ENCODE assay signal across 19 cellular contexts in the genomic region with DNA sequence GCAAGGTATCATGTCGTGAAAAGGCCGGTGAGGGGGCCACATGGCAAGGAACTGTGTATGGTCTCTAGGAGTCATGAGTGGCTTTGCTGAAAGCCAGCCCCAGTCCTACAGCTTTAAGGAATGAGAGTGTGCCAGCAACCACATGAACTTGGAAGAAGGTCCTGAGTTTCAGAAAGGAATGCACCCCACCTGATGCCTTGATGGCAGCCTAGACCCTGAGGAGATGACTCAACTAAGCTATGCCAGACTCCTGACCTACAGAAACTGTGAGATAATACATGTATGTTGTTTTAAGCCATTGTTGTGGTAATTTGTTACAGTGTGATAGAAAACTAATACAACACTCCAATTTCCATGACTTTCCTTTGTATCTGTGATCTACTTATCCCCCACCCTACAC. TPM values are rescaled to one million over a fixed set of nuclear protein-coding genes. Genes with fewer than 3 reads are reported as not detected.
DNase-seq lines count a peak whose midpoint lies in the region; ATAC-seq, FAIRE-seq and TF ChIP-seq lines count a peak whose summit lies in the region.
"Had no signal": no experiment of that assay in that cellular context is flagged by ENCODE, and none has a peak within 500 bp of the region (broad histone marks: within the 10 kb centered on the region; RNA-seq: fewer than 3 reads in every experiment).

No MANE protein-coding gene starts in this region.

- H3K27ac Mint-ChIP-seq in CD4-positive, alpha-beta T cell, result no peak overlapping the region
- H3K27ac Mint-ChIP-seq: memory B cell, nephron progenitor cell, T-cell had no signal

- intact Hi-C loops in PC-3 (cut with micrococcal nuclease) (no loop called here), endothelial cell of umbilical vein (cut with micrococcal nuclease) (loop anchor here (2.0 kb wide), 1 partner anchor 33 kb away; no protein-coding TSS in a partner anchor), Right ventricle myocardium superior (cut with DNase I) (no loop called here)
- intact Hi-C loops in CD4-positive, alpha-beta T cell (cut with DNase I, micrococcal nuclease), result no loop called here

- no peak overlapping the region for H3K4me3 Mint-ChIP-seq in CD4-positive, alpha-beta T cell
- H3K4me3 Mint-ChIP-seq: memory B cell, nephron progenitor cell, T-cell had no signal

- no peak for ATAC-seq in PC-3
- no peak for ATAC-seq in Right ventricle myocardium superior (ENCODE audit: poor library complexity)
- ATAC-seq in CD4-positive, alpha-beta T cell (ENCODE audit: poor library complexity), result no peak
- ATAC-seq: gastrocnemius medialis, T-cell had no signal

- peaks cover 29% of the 10 kb centered on the region for H3K4me1 ChIP-seq in PC-3 (ENCODE audit: insufficient read depth, low read length)
- H3K4me1 ChIP-seq in endothelial cell of umbilical vein (ENCODE audit: control insufficient read depth, extremely low read depth, insufficient read depth, low read length), result no peaks in the 10 kb centered on the region
- H3K4me1 ChIP-seq: BLaER1, gastrocnemius medialis had no signal

- no peak overlapping the region for H3K4me3 ChIP-seq in PC-3 (ENCODE audit: low read length)
- H3K4me3 ChIP-seq in endothelial cell of umbilical vein (replicated peaks in 1 of 3; ENCODE audit: insufficient read depth in 1 of 3, low read depth in 1 of 3, low read length in 3 of 3), result no peak overlapping the region
- H3K4me3 ChIP-seq: BLaER1, gastrocnemius medialis had no signal

- no peaks in the 10 kb centered on the region for H3K36me3 Mint-ChIP-seq in CD4-positive, alpha-beta T cell (ENCODE audit: low read depth)
- H3K36me3 Mint-ChIP-seq: memory B cell, T-cell had no signal

- H3K27ac ChIP-seq in PC-3 (ENCODE audit: low read length), result no peak overlapping the region
- H3K27ac ChIP-seq in endothelial cell of umbilical vein (ENCODE audit: insufficient read depth, low read depth, low read length), result no peak overlapping the region
- no peak overlapping the region for H3K27ac ChIP-seq in CD4-positive, alpha-beta T cell (ENCODE audit: low read depth, low read length)
- H3K27ac ChIP-seq: BLaER1, gastrocnemius medialis had no signal

- H3K4me1 Mint-ChIP-seq in CD4-positive, alpha-beta T cell (ENCODE audit: low read depth), result no peaks in the 10 kb centered on the region
- H3K4me1 Mint-ChIP-seq: memory B cell, T-cell had no signal

- no peak for TF ChIP-seq POLR2A in endothelial cell of umbilical vein (IDR thresholded peaks at IDR 0.05; ENCODE audit: low read depth, low read length)

- CTCF ChIA-PET in PC-3 (lab: Charles Lee) (no interaction called here), endothelial cell of umbilical vein (lab: Charles Lee) (no interaction called here)
- CTCF ChIA-PET in CD4-positive, alpha-beta T cell (lab: Charles Lee), result no interaction called here

- H4K20me1 ChIP-seq in PC-3 (ENCODE audit: low read length) (no peaks in the 10 kb centered on the region), endothelial cell of umbilical vein (replicated peaks; ENCODE audit: control insufficient read depth, extremely low read depth, insufficient read depth, low read length) (no peaks in the 10 kb centered on the region)
- H4K20me1 ChIP-seq: BLaER1 had no signal

- H2AFZ ChIP-seq in PC-3 (ENCODE audit: low read length), result no peak overlapping the region
- no peak overlapping the region for H2AFZ ChIP-seq in endothelial cell of umbilical vein (ENCODE audit: low read depth, low read length)

- H3K9me1 ChIP-seq in endothelial cell of umbilical vein (replicated peaks; ENCODE audit: control insufficient read depth, extremely low read depth, insufficient read depth, low read length), result no peaks in the 10 kb centered on the region

- H3K36me3 ChIP-seq in PC-3 (ENCODE audit: low read depth, low read length) (no peaks in the 10 kb centered on the region), endothelial cell of umbilical vein (ENCODE audit: control insufficient read depth in 2 of 2, extremely low read depth in 1 of 2, insufficient read depth in 2 of 2, low read length in 2 of 2) (no peaks in the 10 kb centered on the region)
- H3K36me3 ChIP-seq: BLaER1, gastrocnemius medialis had no signal

- no peaks in the 10 kb centered on the region for H3K9me3 ChIP-seq in PC-3 (ENCODE audit: low read length)
- H3K9me3 ChIP-seq in endothelial cell of umbilical vein (replicated peaks; ENCODE audit: control insufficient read depth, insufficient read depth, low read length), result no peaks in the 10 kb centered on the region
- no peaks in the 10 kb centered on the region for H3K9me3 ChIP-seq in CD4-positive, alpha-beta T cell (ENCODE audit: control insufficient read depth, low read length)
- H3K9me3 ChIP-seq: BLaER1, gastrocnemius medialis had no signal

- H3K27me3 ChIP-seq in PC-3 (ENCODE audit: low read length), result no peaks in the 10 kb centered on the region
- H3K27me3 ChIP-seq in endothelial cell of umbilical vein (ENCODE audit: control insufficient read depth in 2 of 2, insufficient read depth in 2 of 2, low read length in 2 of 2), result no peaks in the 10 kb centered on the region
- H3K27me3 ChIP-seq in CD4-positive, alpha-beta T cell (ENCODE audit: control insufficient read depth, insufficient read depth, low read length), result peaks cover 6% of the 10 kb centered on the region
- H3K27me3 ChIP-seq: BLaER1, gastrocnemius medialis had no signal

- DNase-seq in EL (peak; percentile 76), PC-3 (peak; percentile 66), endothelial cell of umbilical vein (ENCODE audit: low read depth, low spot score) (peak; percentile 29), renal cortical epithelial cell (ENCODE audit: low read depth) (peak; percentile 71), Right ventricle myocardium superior (no peak), GM19240 (ENCODE audit: insufficient read length, low spot score) (no peak), foreskin melanocyte (no peak)
- DNase-seq in CD4-positive, alpha-beta T cell, result no peak
- DNase-seq: activated CD4-positive, CD25-positive, alpha-beta regulatory T cell; activated gamma-delta T cell treated with Interleukin-2 at 50 U/mL for 16 hours; DMS79 treated with DMSO at 0.1 percent for 48 hours; gastrocnemius medialis; NCI-H1930; NCI-H748 treated with DMSO at 0.1 percent for 48 hours; nephron progenitor cell; T-cell had no signal

- no peaks in the 10 kb centered on the region for H3K79me2 ChIP-seq in PC-3 (ENCODE audit: low read length)
- no peaks in the 10 kb centered on the region for H3K79me2 ChIP-seq in endothelial cell of umbilical vein (ENCODE audit: control insufficient read depth, insufficient read depth, low read length)

- POLR2A ChIA-PET in PC-3 (lab: Charles Lee; ENCODE audit: unreplicated experiment), result no interaction called here
- POLR2A ChIA-PET in endothelial cell of umbilical vein (lab: Charles Lee), result no interaction called here
- POLR2A ChIA-PET in CD4-positive, alpha-beta T cell (lab: Charles Lee), result no interaction called here

- no TSS peak for BruUV-seq in PC-3 (replicated peaks; lab: Mats Ljungman, UMichigan)
- no TSS peak for BruUV-seq in endothelial cell of umbilical vein (replicated peaks; lab: Mats Ljungman, UMichigan)

- dilution Hi-C loops in endothelial cell of umbilical vein (cut with MboI; ENCODE audit: extremely low pct_ligation_motif_present, low sequenced_read_pairs), result no loop called here

- no peak for TF ChIP-seq CTCF in PC-3 (conservative IDR thresholded peaks at IDR 0.05; ENCODE audit: low read depth, low read length)
- no peak for TF ChIP-seq CTCF in endothelial cell of umbilical vein (IDR thresholded peaks at IDR 0.05; ENCODE audit: extremely low read depth in 1 of 2, insufficient read depth in 1 of 2, low read depth in 1 of 2, low read length in 2 of 2)
- no peak for TF ChIP-seq CTCF in CD4-positive, alpha-beta T cell (IDR thresholded peaks at IDR 0.05)

- peaks cover 4% of the 10 kb centered on the region for H3F3A ChIP-seq in PC-3 (ENCODE audit: low read length, unreplicated experiment)

- H3K4me2 ChIP-seq in PC-3 (ENCODE audit: low read length), result no peak overlapping the region
- no peak overlapping the region for H3K4me2 ChIP-seq in endothelial cell of umbilical vein (ENCODE audit: insufficient read depth, low read length)
- H3K4me2 ChIP-seq: BLaER1 had no signal

- H3K27me3 Mint-ChIP-seq in CD4-positive, alpha-beta T cell, result peaks cover 12% of the 10 kb centered on the region

- no peaks in the 10 kb centered on the region; the same call in 1 of the 2 replicates for H3K9me2 ChIP-seq in PC-3 (replicated peaks; ENCODE audit: low read length)

- FAIRE-seq in endothelial cell of umbilical vein (lab: Jason Lieb, UNC), result peak; percentile 4

- H3K9ac ChIP-seq in PC-3 (ENCODE audit: low read length), result no peak overlapping the region
- H3K9ac ChIP-seq in endothelial cell of umbilical vein (replicated peaks; ENCODE audit: extremely low read depth, insufficient read depth, low read length), result no peak overlapping the region
- H3K9ac ChIP-seq: BLaER1 had no signal

- no peaks in the 10 kb centered on the region for H3K9me3 Mint-ChIP-seq in CD4-positive, alpha-beta T cell
- H3K9me3 Mint-ChIP-seq: memory B cell, T-cell had no signal

TF ChIP-seq in endothelial cell of umbilical vein, 7 proteins besides CTCF, POLR2A, EP300 and RAD21:
- TF ChIP-seq FOS (IDR thresholded peaks at IDR 0.05; ENCODE audit: borderline replicate concordance, insufficient read depth, low read length) (no peak), POLR2AphosphoS5 (IDR thresholded peaks at IDR 0.05; ENCODE audit: insufficient read depth, low read depth, low read length) (peak; percentile 18), MAX (IDR thresholded peaks at IDR 0.05; ENCODE audit: insufficient read depth, insufficient read length) (no peak)

RNA-seq across cellular contexts. Expression of gene AKT3, which starts 33.5 kb away (rescaled TPM):
- total RNA-seq in PC-3 (2014; rRNA removed) (18.7 and 24.6 TPM in 2 replicates), endothelial cell of umbilical vein (97.1 and 98.2 TPM in 2 replicates), renal cortical epithelial cell (32.3 and 53.2 TPM in 2 replicates), Right ventricle myocardium superior (20.6 TPM)
- 18.2 and 20.6 TPM in 2 replicates for polyA plus RNA-seq in endothelial cell of umbilical vein
- polyA plus RNA-seq in endothelial cell of umbilical vein (2011; cell fraction: cytosol; rRNA removed), result 21.5 and 21.7 TPM in 2 replicates
- 36.3 and 44.6 TPM in 2 replicates for polyA plus RNA-seq in endothelial cell of umbilical vein (2011; cell fraction: nucleus; rRNA removed)
- 30.7 and 41.2 TPM in 2 replicates for polyA plus RNA-seq in endothelial cell of umbilical vein (2012)
- 42.2 and 44.8 TPM in 2 replicates for polyA minus RNA-seq in endothelial cell of umbilical vein
- polyA minus RNA-seq in endothelial cell of umbilical vein (2011; cell fraction: cytosol; rRNA and poly(A)+ RNA removed), result 0.10 TPM
- polyA minus RNA-seq in endothelial cell of umbilical vein (2011; cell fraction: nucleus; rRNA and poly(A)+ RNA removed), result 83.3 and 96.8 TPM in 2 replicates
- total RNA-seq in CD4-positive, alpha-beta T cell, result 10 to 100 TPM; 80.4 to 88.5 TPM
- total RNA-seq: HT-29 had no signal

Comparison
In these comparisons a context has a peak if more than half of its experiments do, and no peak if none do; other contexts are left out.
1. DNase-seq: peak in EL (single experiment), PC-3 (single experiment), endothelial cell of umbilical vein (single experiment) and renal cortical epithelial cell (single experiment); none in Right ventricle myocardium superior (single experiment), CD4-positive, alpha-beta T cell (0 of 10), GM19240 (single experiment) and foreskin melanocyte (single experiment).